15 cellular contexts compared by ENCODE assay signal in genomic region chr6:81787313-81788068, GRCh38. TPM values are rescaled to one million over a fixed set of nuclear protein-coding genes. Genes with fewer than 3 reads are reported as not detected.
DNase-seq lines count a peak whose midpoint lies in the region; ATAC-seq and TF ChIP-seq lines count a peak whose summit lies in the region.
"Had no signal": no experiment of that assay in that cellular context is flagged by ENCODE, and none has a peak within 500 bp of the region (broad histone marks: within the 10 kb centered on the region; RNA-seq: fewer than 3 reads in every experiment).

No MANE protein-coding gene starts in this region.

- ATAC-seq in HG03354 (IDR thresholded peaks at IDR 0.05; ENCODE audit: poor library complexity, severe bottlenecking, unreplicated experiment) (no peak), HG03108 (IDR thresholded peaks at IDR 0.05; ENCODE audit: unreplicated experiment) (no peak)
- ATAC-seq: activated T-cell treated with anti-CD3 and anti-CD28 coated beads, Interleukin-2, amount 50 U/mL, for 4 hours; K562 had no signal

- no peak overlapping the region for H3K4me3 ChIP-seq in choroid plexus epithelial cell (ENCODE audit: low read depth, low read length)
- H3K4me3 ChIP-seq: cardiac muscle cell, K562 had no signal

- DNase-seq in DMS153 (lab: John Stamatoyannopoulos, UW) (peak; percentile 40), LoVo (ENCODE audit: low spot score) (peak; percentile 15), choroid plexus epithelial cell (ENCODE audit: low read depth) (peak; percentile 77), myocyte (ENCODE audit: low read depth) (peak; percentile 19), NCI-H2029 (lab: John Stamatoyannopoulos, UW) (no peak), NCI-H1105 (lab: John Stamatoyannopoulos, UW) (no peak)
- DNase-seq: activated B cell treated with CpG ODN at 0.5 μM for 24 hours; activated T-cell treated with anti-CD3 and anti-CD28 coated beads, Interleukin-2, amount 50 U/mL, for 4 hours; GF-D8; islet precursor cell; SIG-M5 had no signal

- TF ChIP-seq CTCF in choroid plexus epithelial cell (conservative IDR thresholded peaks at IDR 0.05; ENCODE audit: low read depth, low read length), result no peak

RNA-seq across cellular contexts. Expression of gene TENT5A, which starts 35.0 kb away (rescaled TPM):
- total RNA-seq in myocyte, result 8.9 and 9.7 TPM in 2 replicates
- 2.5 TPM for polyA plus RNA-seq in myocyte (2012)

Comparison
In these comparisons a context has a peak if more than half of its experiments do, and no peak if none do; other contexts are left out.
1. DNase-seq: peak in DMS153 (single experiment), LoVo (single experiment), choroid plexus epithelial cell (single experiment) and myocyte (single experiment); none in NCI-H2029 (single experiment) and NCI-H1105 (single experiment).